In genomic region chr6:100946021-100946540, GRCh38 we compare ENCODE assay signal across 9 cellular contexts.
"Had no signal": no experiment of that assay in that cellular context is flagged by ENCODE, and none has a peak within 500 bp of the region (broad histone marks: within the 10 kb centered on the region; RNA-seq: fewer than 3 reads in every experiment).

No MANE protein-coding gene starts in this region.

- H3K4me3 ChIP-seq: GM23338, HAP-1 had no signal

- DNase-seq: H7, HFFc6, KBM-7 had no signal

- FAIRE-seq: H1, HepG2, HTR-8/SVneo had no signal

- H3K36me3 ChIP-seq: HAP-1 had no signal

- H3K27ac ChIP-seq: KMS-11 had no signal
